Comparison of ENCODE assay signal across 10 cellular contexts in the genomic region with DNA sequence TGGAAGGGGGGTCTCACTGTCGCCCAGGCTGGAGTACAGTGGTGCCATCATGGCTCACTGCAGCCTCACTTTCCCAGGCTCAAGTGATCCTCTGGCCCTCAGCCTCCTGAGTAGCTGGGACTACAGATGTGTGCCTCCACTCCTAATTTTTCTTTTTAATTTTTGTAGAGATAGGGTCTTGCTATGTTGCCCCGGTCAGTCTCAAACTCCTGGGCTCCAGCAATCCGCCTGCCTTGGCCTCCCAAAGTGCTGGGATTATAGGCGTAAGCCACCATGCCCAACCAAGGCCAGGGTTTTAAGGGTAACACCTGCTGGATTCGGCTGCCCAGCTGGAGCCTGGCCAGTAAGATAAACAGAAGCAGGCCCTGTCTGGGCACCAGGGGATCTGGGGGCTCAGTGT. TPM values are rescaled to one million over a fixed set of nuclear protein-coding genes. Genes with fewer than 3 reads are reported as not detected.
"Had no signal": no experiment of that assay in that cellular context is flagged by ENCODE, and none has a peak within 500 bp of the region (broad histone marks: within the 10 kb centered on the region; RNA-seq: fewer than 3 reads in every experiment).

No MANE protein-coding gene starts in this region.

- DNase-seq: H9, HCEC 1CT, HFFc6, KG1 had no signal

- ATAC-seq: GM23338 had no signal

- FAIRE-seq: H1, H54, HTR-8/SVneo had no signal

- H2AFZ ChIP-seq: GM23338 had no signal

- H3K4me2 ChIP-seq: GM23338 had no signal

- H3K4me3 ChIP-seq: GM23338 had no signal

RNA-seq across cellular contexts. Expression of gene ZFP92, which starts 31.2 kb away (rescaled TPM):
- total RNA-seq: HT-29 had no signal

RNA-seq across cellular contexts. Expression of gene PNMA6E, which starts 41.3 kb away (rescaled TPM):
- total RNA-seq: GM23338, H1, H9, HFFc6, HT-29 had no signal
- polyA plus RNA-seq: GM23338, H1, IgD-negative memory B cell had no signal

RNA-seq across cellular contexts. Expression of gene BGN, which starts 52.3 kb away (rescaled TPM):
- polyA plus RNA-seq: IgD-negative memory B cell had no signal
